Comparison of ENCODE assay signal across 28 cellular contexts in the genomic region with DNA sequence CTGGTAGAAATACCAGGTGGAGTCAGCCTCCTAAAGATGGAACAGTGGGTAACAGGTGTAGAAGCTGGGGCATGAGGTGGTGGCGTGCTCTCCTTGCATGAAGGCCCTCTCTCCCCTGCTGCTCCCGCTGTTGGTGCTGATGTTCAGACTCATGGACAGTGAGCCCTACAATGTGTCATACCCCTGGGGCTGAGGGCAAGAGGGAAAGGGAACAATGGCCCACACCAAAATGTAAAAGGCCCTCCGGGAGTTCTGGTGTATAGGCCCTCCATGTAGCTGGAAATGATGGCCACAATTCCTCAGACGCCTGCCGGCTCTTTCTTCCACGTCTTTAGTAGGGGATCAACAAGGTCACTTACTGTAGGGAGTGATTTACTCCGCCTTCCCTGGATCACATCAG.
"Had no signal": no experiment of that assay in that cellular context is flagged by ENCODE, and none has a peak within 500 bp of the region (broad histone marks: within the 10 kb centered on the region; RNA-seq: fewer than 3 reads in every experiment).

No MANE protein-coding gene starts in this region.

- H3K9me3 ChIP-seq: left ventricle myocardium inferior, mucosa of descending colon, neutrophil, right lobe of liver, vagina had no signal

- H3K36me3 ChIP-seq: left ventricle myocardium inferior, neutrophil, right atrium auricular region, right lobe of liver, tibial nerve, vagina had no signal

- H3K27ac Mint-ChIP-seq: memory B cell; nephron; stimulated activated memory B cell treated with anti-CD40 and anti-IgM and Interleukin-4, amounts not matched to agents 10 μg/mL and 1 μg/mL and 100 μg/mL, for 72 hours; stimulated activated naive CD8-positive, alpha-beta T cell treated with anti-CD3 and anti-CD28 coated beads, Interleukin-15, amount 100 ng/mL, for 72 hours; type B pancreatic cell had no signal

- H3K4me3 ChIP-seq: left ventricle myocardium inferior, lung, mucosa of descending colon, right atrium auricular region, right lobe of liver, smooth muscle cell, tibial nerve, vagina had no signal

- H3K27ac ChIP-seq: neutrophil, parathyroid adenoma, right lobe of liver, tibial nerve, vagina had no signal

- H3K79me2 ChIP-seq: parathyroid adenoma had no signal

- H2AFZ ChIP-seq: parathyroid adenoma had no signal

- H3K4me2 ChIP-seq: smooth muscle cell had no signal

- H3K27me3 ChIP-seq: neutrophil, right atrium auricular region, right lobe of liver, tibial nerve, vagina had no signal

- DNase-seq: hypothalamus; immature natural killer cell; kidney; left ventricle myocardium inferior; midbrain; mucosa of descending colon; naive thymus-derived CD8-positive, alpha-beta T cell; occipital lobe; right lobe of liver; stimulated activated CD4-positive, alpha-beta T cell treated with anti-CD3 and anti-CD28 coated beads, Interleukin-1b, Interleukin-23, amount 100 ng/mL, for 48 hours; stimulated activated CD4-positive, alpha-beta T cell treated with anti-CD3 and anti-CD28 coated beads, Interleukin-2, amount 100 ng/mL, for 48 hours; stimulated activated CD4-positive, alpha-beta T cell treated with anti-CD3 and anti-CD28 coated beads, Interleukin-4, amount 100 ng/mL, for 4 hours; stimulated activated CD8-positive, alpha-beta memory T cell treated with anti-CD3 and anti-CD28 coated beads, Interleukin-4, amount 100 ng/mL, for 48 hours; stimulated activated naive CD4-positive, alpha-beta T cell treated with Interleukin-2 at 50 U/mL for 16 hours; stimulated activated naive CD8-positive, alpha-beta T cell treated with anti-CD3 and anti-CD28 coated beads, Interleukin-15, amount 100 ng/mL, for 72 hours; substantia nigra had no signal

- H3K36me3 Mint-ChIP-seq: immature natural killer cell, type B pancreatic cell had no signal

- H3K4me1 ChIP-seq: parathyroid adenoma had no signal

- H3K27me3 Mint-ChIP-seq: stimulated activated memory B cell treated with anti-CD40 and anti-IgM and Interleukin-4, amounts not matched to agents 10 μg/mL and 1 μg/mL and 100 μg/mL, for 72 hours; stimulated activated naive CD8-positive, alpha-beta T cell treated with anti-CD3 and anti-CD28 coated beads, Interleukin-15, amount 100 ng/mL, for 72 hours had no signal

- H3K9ac ChIP-seq: parathyroid adenoma had no signal

- H3K9me3 Mint-ChIP-seq: immature natural killer cell, type B pancreatic cell had no signal

- H3K4me3 Mint-ChIP-seq: memory B cell; nephron; neural crest cell; stimulated activated memory B cell treated with anti-CD40 and anti-IgM and Interleukin-4, amounts not matched to agents 10 μg/mL and 1 μg/mL and 100 μg/mL, for 72 hours; stimulated activated naive CD8-positive, alpha-beta T cell treated with anti-CD3 and anti-CD28 coated beads, Interleukin-15, amount 100 ng/mL, for 72 hours; type B pancreatic cell had no signal
